23 cellular contexts compared by ENCODE assay signal in the genomic region with DNA sequence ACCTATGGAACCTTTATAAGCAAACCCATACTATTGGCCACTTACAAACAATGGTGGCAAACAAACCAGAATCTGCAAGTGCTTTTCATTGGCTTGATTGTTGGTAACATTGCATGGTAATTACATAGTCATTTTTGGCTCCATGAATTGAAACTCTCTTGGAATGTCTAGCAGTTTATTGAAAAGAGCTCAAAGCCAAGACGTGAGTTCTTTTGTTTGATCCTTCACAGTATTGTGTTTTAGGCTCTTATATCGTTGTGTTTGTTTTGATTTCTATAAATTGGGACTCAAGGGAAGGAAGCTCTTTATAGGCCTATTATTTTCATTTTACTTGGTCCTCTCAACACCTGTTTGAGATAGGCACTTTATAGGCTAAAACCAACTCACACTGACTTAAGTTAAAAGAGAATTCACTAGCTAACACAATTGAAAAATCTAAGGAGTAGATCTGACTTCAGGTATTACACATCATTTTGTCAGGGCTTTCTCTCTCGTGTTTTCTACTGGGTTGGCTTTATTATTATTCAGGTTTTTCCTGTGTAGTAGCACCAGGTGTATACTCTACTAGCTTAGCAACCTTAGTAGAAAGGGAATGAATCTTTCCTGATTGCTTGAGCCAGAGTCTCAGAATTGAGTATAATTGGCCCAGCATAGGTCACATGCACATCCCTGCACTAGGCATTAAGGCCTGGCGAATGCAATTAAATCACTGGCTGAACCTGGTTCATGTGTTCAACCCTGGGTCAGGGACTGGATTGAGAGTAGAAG.
DNase-seq lines count a peak whose midpoint lies in the region; ATAC-seq and TF ChIP-seq lines count a peak whose summit lies in the region.
"Had no signal": no experiment of that assay in that cellular context is flagged by ENCODE, and none has a peak within 500 bp of the region (broad histone marks: within the 10 kb centered on the region; RNA-seq: fewer than 3 reads in every experiment).

No MANE protein-coding gene starts in this region.

- peaks cover 3% of the 10 kb centered on the region for H3K27me3 Mint-ChIP-seq in brain
- H3K27me3 Mint-ChIP-seq: activated T-cell treated with anti-CD3 and anti-CD28 coated beads, Interleukin-2, amount 50 U/mL, for 24 hours; B cell; dendritic cell treated with granulocyte-macrophage colony-stimulating factor and Interleukin-4, amounts not matched to agents 40 ng/mL and 50 ng/mL, for 4 days had no signal

- in situ Hi-C loops in transverse colon (cut with MboI; ENCODE audit: low pct_ligation_motif_present in 1 of 4, low pct_unique_long_range_greater_than_20kb in 1 of 4, low sequenced_read_pairs in 3 of 4): no loop called here

- TF ChIP-seq EP300 in gastroesophageal sphincter (IDR thresholded peaks at IDR 0.05) (no peak), transverse colon (IDR thresholded peaks at IDR 0.05; ENCODE audit: low read depth) (no peak)

- H3K9me3 Mint-ChIP-seq in brain: no peaks in the 10 kb centered on the region
- H3K9me3 Mint-ChIP-seq: activated T-cell treated with anti-CD3 and anti-CD28 coated beads, Interleukin-2, amount 50 U/mL, for 24 hours; dendritic cell treated with granulocyte-macrophage colony-stimulating factor and Interleukin-4, amounts not matched to agents 40 ng/mL and 50 ng/mL, for 4 days had no signal

- H3K4me3 ChIP-seq in gastroesophageal sphincter (no peak overlapping the region), transverse colon (no peak overlapping the region)
- H3K4me3 ChIP-seq: GM23248, lower lobe of right lung, tibial artery had no signal

- TF ChIP-seq POLR2A in gastroesophageal sphincter (IDR thresholded peaks at IDR 0.05) (no peak), transverse colon (IDR thresholded peaks at IDR 0.05) (no peak)

- peak overlapping the region in 1 of 5 experiments; percentile 15 for H3K4me3 Mint-ChIP-seq in brain
- H3K4me3 Mint-ChIP-seq: activated T-cell treated with anti-CD3 and anti-CD28 coated beads, Interleukin-2, amount 50 U/mL, for 24 hours; B cell; dendritic cell treated with granulocyte-macrophage colony-stimulating factor and Interleukin-4, amounts not matched to agents 40 ng/mL and 50 ng/mL, for 4 days had no signal

- H3K27me3 ChIP-seq in gastroesophageal sphincter (no peaks in the 10 kb centered on the region), transverse colon (no peaks in the 10 kb centered on the region)
- H3K27me3 ChIP-seq: tibial artery had no signal

- H3K4me1 ChIP-seq in gastroesophageal sphincter (peaks cover 4 to 43% (median 15%) of the 10 kb centered on the region in 3 donors), transverse colon (peaks cover 11 to 56% (median 38%) of the 10 kb centered on the region in 4 donors)

- ATAC-seq in gastroesophageal sphincter (no peak), GM21825 (IDR thresholded peaks at IDR 0.05; ENCODE audit: unreplicated experiment) (no peak)
- ATAC-seq: lower lobe of right lung had no signal

- peaks cover 81% of the 10 kb centered on the region for H3K4me1 Mint-ChIP-seq in brain
- H3K4me1 Mint-ChIP-seq: B cell had no signal

- H3K9me3 ChIP-seq in gastroesophageal sphincter (no peaks in the 10 kb centered on the region), transverse colon (no peaks in the 10 kb centered on the region)
- H3K9me3 ChIP-seq: lower lobe of right lung, tibial artery had no signal

- no peak for TF ChIP-seq CTCF in brain (conservative IDR thresholded peaks at IDR 0.05)
- no peak for TF ChIP-seq CTCF in gastroesophageal sphincter (IDR thresholded peaks at IDR 0.05)
- no peak for TF ChIP-seq CTCF in transverse colon (IDR thresholded peaks at IDR 0.05)

- H3K36me3 Mint-ChIP-seq in brain: no peaks in the 10 kb centered on the region

- DNase-seq in NCI-H2107 treated with DMSO at 0.1 percent for 48 hours (lab: John Stamatoyannopoulos, UW; ENCODE audit: unreplicated experiment) (peak; percentile 46), NCI-H2107 (lab: John Stamatoyannopoulos, UW) (no peak), transverse colon (no peak), DMS 273 treated with DMSO at 0.1 percent for 48 hours (lab: John Stamatoyannopoulos, UW) (no peak), anterior cingulate cortex (lab: John Stamatoyannopoulos, UW) (no peak)
- DNase-seq: 8988T; activated CD4-positive, CD25-positive, alpha-beta regulatory T cell treated with anti-CD3 and anti-CD28 coated beads, Interleukin-2, amount 50 U/mL, for 72 hours; activated CD8-positive, alpha-beta memory T cell treated with anti-CD3 and anti-CD28 coated beads for 24 hours; activated naive CD4-positive, alpha-beta T cell treated with Interleukin-2 at 50 U/mL for 16 hours; activated T-cell treated with anti-CD3 and anti-CD28 coated beads, Interleukin-2, amount 50 U/mL, for 24 hours; DMS79 treated with DMSO at 0.1 percent for 48 hours; GM23248; lower lobe of right lung; NCI-H1436; NCI-H69; stimulated activated CD4-positive, alpha-beta T cell treated with anti-CD3 and anti-CD28 coated beads, Interleukin-2, amount 100 ng/mL, for 48 hours; stimulated activated naive CD4-positive, alpha-beta T cell treated with Interleukin-2 at 50 U/mL for 16 hours; tibial artery had no signal

- intact Hi-C loops in transverse colon (cut with DNase I; ENCODE audit: low total_unique reads): no loop called here

- H3K27ac Mint-ChIP-seq in brain: peak overlapping the region in 3 of 5 experiments; percentile 81 to 95 (median 82)
- H3K27ac Mint-ChIP-seq: activated T-cell treated with anti-CD3 and anti-CD28 coated beads, Interleukin-2, amount 50 U/mL, for 24 hours; B cell; dendritic cell treated with granulocyte-macrophage colony-stimulating factor and Interleukin-4, amounts not matched to agents 40 ng/mL and 50 ng/mL, for 4 days had no signal

- peak overlapping the region; percentile 11 to 52 (median 46) for H3K27ac ChIP-seq in gastroesophageal sphincter
- peak overlapping the region; percentile 16 to 83 (median 54) for H3K27ac ChIP-seq in transverse colon
- H3K27ac ChIP-seq: GM23248, lower lobe of right lung, tibial artery had no signal

- WGBS in gastroesophageal sphincter (ENCODE audit: low coverage in 1 of 2), 2 donors: 9 to 50% methylated on average over 2 to 4 of the region's 4 CpGs
- WGBS in transverse colon (ENCODE audit: low coverage in 1 of 2), 2 donors: 73 to 74% methylated on average over 3 to 4 of the region's 4 CpGs

- H3K36me3 ChIP-seq in gastroesophageal sphincter: no peaks in the 10 kb centered on the region
- no peaks in the 10 kb centered on the region for H3K36me3 ChIP-seq in transverse colon
- H3K36me3 ChIP-seq: lower lobe of right lung, tibial artery had no signal
